In genomic region chr6:26205161-26205624, GRCh38 we compare ENCODE assay signal across 8 cellular contexts.
DNase-seq lines count a peak whose midpoint lies in the region; ATAC-seq and TF ChIP-seq lines count a peak whose summit lies in the region.

No MANE protein-coding gene starts in this region.

- H3K9ac ChIP-seq in adipocyte (ENCODE audit: low read length) = peak overlapping the region; percentile 82

- H3K27me3 ChIP-seq in adipocyte (replicated peaks; ENCODE audit: control insufficient read depth, insufficient read depth, low read length) = peaks cover 3% of the 10 kb centered on the region
- peaks cover 0 to 92% (median 23%) of the 10 kb centered on the region in 3 donors for H3K27me3 ChIP-seq in psoas muscle (ENCODE audit: insufficient read depth in 3 of 3, low read length in 2 of 3)

- H3K9me3 ChIP-seq in adipocyte (ENCODE audit: control insufficient read depth, low read length) (no peaks in the 10 kb centered on the region), psoas muscle (no peaks in the 10 kb centered on the region)

- H3K27ac ChIP-seq in psoas muscle = peak overlapping the region; percentile 85

- no peak for TF ChIP-seq CTCF in psoas muscle (IDR thresholded peaks at IDR 0.05)

- DNase-seq in DMS 273 (lab: John Stamatoyannopoulos, UW; ENCODE audit: unreplicated experiment) = peak; percentile 96
- DNase-seq in NCI-H1092 (lab: John Stamatoyannopoulos, UW) = peak; percentile 75
- DNase-seq in SKM-1 (lab: John Stamatoyannopoulos, UW; ENCODE audit: unreplicated experiment) = peak; percentile 54
- peak; percentile 96 for DNase-seq in adipocyte (ENCODE audit: low read depth)
- DNase-seq in left ventricle myocardium superior = peak; percentile 82
- DNase-seq in psoas muscle = peak; percentile 57 to 71

- no peaks in the 10 kb centered on the region for H3K36me3 ChIP-seq in adipocyte (ENCODE audit: control insufficient read depth, insufficient read depth, low read length, severe bottlenecking)
- no peaks in the 10 kb centered on the region for H3K36me3 ChIP-seq in psoas muscle (ENCODE audit: insufficient read depth in 1 of 2, low read depth in 1 of 2)

- 2 to 5% (median 3%) methylated on average over 18 of the region's 18 CpGs for WGBS in psoas muscle, 3 donors

- ATAC-seq in GM21737 (IDR thresholded peaks at IDR 0.05; ENCODE audit: unreplicated experiment) (peak; percentile 28), left ventricle myocardium superior (peak; percentile 80), psoas muscle (peak; percentile 43 to 75 (median 64)), GM21786 (IDR thresholded peaks at IDR 0.05; ENCODE audit: unreplicated experiment) (no peak)

- H3K4me1 ChIP-seq in adipocyte (ENCODE audit: control insufficient read depth, insufficient read depth, low read length) (peaks cover 12% of the 10 kb centered on the region), psoas muscle (no peaks in the 10 kb centered on the region)

- intact Hi-C loops in left ventricle myocardium superior (cut with micrococcal nuclease) = no loop called here
- intact Hi-C loops in psoas muscle (cut with DNase I) = no loop called here

- peak overlapping the region; percentile 84 for H3K4me3 ChIP-seq in adipocyte (ENCODE audit: low read length)
- H3K4me3 ChIP-seq in psoas muscle = peak overlapping the region; percentile 68
